ENCODE assay signal across 17 cellular contexts in the genomic region with DNA sequence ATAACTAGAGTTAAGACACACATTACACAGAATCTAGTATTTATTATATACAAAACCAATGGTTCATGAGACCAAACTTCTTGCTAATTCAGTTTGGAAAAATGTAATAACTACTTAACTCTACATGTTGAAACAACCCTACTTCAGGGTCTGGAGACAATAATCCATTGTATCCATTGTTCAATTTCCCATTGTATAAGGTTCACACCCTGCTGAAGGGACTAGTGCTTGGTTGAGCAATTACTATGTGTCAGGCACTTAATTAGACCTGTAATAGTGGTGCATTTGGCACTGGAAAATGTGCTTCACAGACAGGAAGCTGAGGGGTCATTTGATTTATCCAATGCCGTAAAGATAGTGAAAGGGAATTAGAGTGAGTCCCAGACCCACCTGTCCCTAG.
DNase-seq lines count a peak whose midpoint lies in the region; ATAC-seq and TF ChIP-seq lines count a peak whose summit lies in the region.
"Had no signal": no experiment of that assay in that cellular context is flagged by ENCODE, and none has a peak within 500 bp of the region (broad histone marks: within the 10 kb centered on the region; RNA-seq: fewer than 3 reads in every experiment).

No MANE protein-coding gene starts in this region.

- no peaks in the 10 kb centered on the region for H3K36me3 ChIP-seq in ACC112 (ENCODE audit: insufficient read depth, low read length)
- H3K36me3 ChIP-seq in body of pancreas (replicated peaks in 1 of 2; ENCODE audit: insufficient read depth in 1 of 2, low read depth in 2 of 2): no peaks in the 10 kb centered on the region
- H3K36me3 ChIP-seq in neural progenitor cell: no peaks in the 10 kb centered on the region
- H3K36me3 ChIP-seq: BE2C had no signal

- H4K20me1 ChIP-seq in neural progenitor cell (ENCODE audit: low read depth): no peaks in the 10 kb centered on the region

- H3K9ac ChIP-seq in neural progenitor cell: no peak overlapping the region

- H3K4me1 ChIP-seq in ACC112 (ENCODE audit: control insufficient read depth, insufficient read depth, low read length, unreplicated experiment) (no peaks in the 10 kb centered on the region), body of pancreas (no peaks in the 10 kb centered on the region), neural progenitor cell (no peaks in the 10 kb centered on the region)
- H3K4me1 ChIP-seq: BE2C had no signal

- H3K27ac Mint-ChIP-seq in neural progenitor cell: no peak overlapping the region
- H3K27ac Mint-ChIP-seq: CD4-positive, alpha-beta memory T cell; HFFc6 had no signal

- 6 to 27% methylated on average over 1 of the region's 1 CpG for WGBS in body of pancreas, 2 donors

- peaks cover 2% of the 10 kb centered on the region for H3K9me3 Mint-ChIP-seq in neural progenitor cell
- H3K9me3 Mint-ChIP-seq: HFFc6 had no signal

- no peak for TF ChIP-seq POLR2A in body of pancreas (IDR thresholded peaks at IDR 0.05)

- H3K27ac ChIP-seq in ACC112 (ENCODE audit: low read depth, low read length) (no peak overlapping the region), body of pancreas (peak overlapping the region; percentile 28 to 60 (median 38)), neural progenitor cell (no peak overlapping the region)
- H3K27ac ChIP-seq: C4-2B, HL-60 had no signal

- no peak for DNase-seq in body of pancreas
- peak; percentile 29 for DNase-seq in neural progenitor cell (ENCODE audit: low spot score)
- DNase-seq in D341Med (ENCODE audit: low spot score): no peak
- no peak for DNase-seq in NCI-H345 treated with DMSO at 0.1 percent for 48 hours (lab: John Stamatoyannopoulos, UW; ENCODE audit: unreplicated experiment)
- DNase-seq: 8988T; BE2C; CD4-positive, alpha-beta memory T cell; DMS153; DMS79 treated with DMSO at 0.1 percent for 48 hours; EL; HCEC 1CT; HFFc6 had no signal

- H3K4me3 ChIP-seq in ACC112 (ENCODE audit: low read depth, low read length) (no peak overlapping the region), body of pancreas (no peak overlapping the region), neural progenitor cell (no peak overlapping the region)

- no peaks in the 10 kb centered on the region for H3K36me3 Mint-ChIP-seq in neural progenitor cell
- H3K36me3 Mint-ChIP-seq: CD4-positive, alpha-beta memory T cell had no signal

- peaks cover 5% of the 10 kb centered on the region for H3K4me1 Mint-ChIP-seq in neural progenitor cell
- H3K4me1 Mint-ChIP-seq: CD4-positive, alpha-beta memory T cell had no signal

- intact Hi-C loops in body of pancreas (cut with DNase I): no loop called here

- H2AFZ ChIP-seq in ACC112 (ENCODE audit: low read length, unreplicated experiment) (peak overlapping the region; percentile 7), neural progenitor cell (replicated peaks) (no peak overlapping the region)

- no peaks in the 10 kb centered on the region for H3F3A ChIP-seq in neural progenitor cell (ENCODE audit: low read depth)

- H3K27me3 Mint-ChIP-seq in neural progenitor cell (ENCODE audit: insufficient read depth, low read depth): peaks cover under 1% of the 10 kb centered on the region
- H3K27me3 Mint-ChIP-seq: CD4-positive, alpha-beta memory T cell had no signal

- no peak for ATAC-seq in body of pancreas
- ATAC-seq in esophagus mucosa: peak; percentile 97
- no peak for ATAC-seq in HG02759 (IDR thresholded peaks at IDR 0.05; ENCODE audit: unreplicated experiment)

- TF ChIP-seq CTCF in body of pancreas (IDR thresholded peaks at IDR 0.05) (no peak), neural progenitor cell (IDR thresholded peaks at IDR 0.05) (no peak)

- no peaks in the 10 kb centered on the region for H3K27me3 ChIP-seq in ACC112 (ENCODE audit: insufficient read depth, low read length)
- no peaks in the 10 kb centered on the region for H3K27me3 ChIP-seq in body of pancreas
- no peaks in the 10 kb centered on the region for H3K27me3 ChIP-seq in neural progenitor cell
- H3K27me3 ChIP-seq: BE2C had no signal

- no peak overlapping the region for H3K4me3 Mint-ChIP-seq in neural progenitor cell
- H3K4me3 Mint-ChIP-seq: CD4-positive, alpha-beta memory T cell; HFFc6 had no signal

- no peaks in the 10 kb centered on the region for H3K79me2 ChIP-seq in ACC112 (ENCODE audit: control insufficient read depth, insufficient read depth, low read length, unreplicated experiment)
- H3K79me2 ChIP-seq in neural progenitor cell (ENCODE audit: low read depth): no peaks in the 10 kb centered on the region

- no peak overlapping the region for H3K4me2 ChIP-seq in neural progenitor cell

- H3K9me3 ChIP-seq in body of pancreas (no peaks in the 10 kb centered on the region), neural progenitor cell (ENCODE audit: low read depth) (no peaks in the 10 kb centered on the region)
- H3K9me3 ChIP-seq: BE2C had no signal

Comparison
In these comparisons a context has a peak if more than half of its experiments do, and no peak if none do; other contexts are left out.
1. H3K27ac ChIP-seq: peak in body of pancreas (4 of 4); none in ACC112 (single experiment) and neural progenitor cell (single experiment).